ENCODE assay signal across 9 cellular contexts in the genomic region with DNA sequence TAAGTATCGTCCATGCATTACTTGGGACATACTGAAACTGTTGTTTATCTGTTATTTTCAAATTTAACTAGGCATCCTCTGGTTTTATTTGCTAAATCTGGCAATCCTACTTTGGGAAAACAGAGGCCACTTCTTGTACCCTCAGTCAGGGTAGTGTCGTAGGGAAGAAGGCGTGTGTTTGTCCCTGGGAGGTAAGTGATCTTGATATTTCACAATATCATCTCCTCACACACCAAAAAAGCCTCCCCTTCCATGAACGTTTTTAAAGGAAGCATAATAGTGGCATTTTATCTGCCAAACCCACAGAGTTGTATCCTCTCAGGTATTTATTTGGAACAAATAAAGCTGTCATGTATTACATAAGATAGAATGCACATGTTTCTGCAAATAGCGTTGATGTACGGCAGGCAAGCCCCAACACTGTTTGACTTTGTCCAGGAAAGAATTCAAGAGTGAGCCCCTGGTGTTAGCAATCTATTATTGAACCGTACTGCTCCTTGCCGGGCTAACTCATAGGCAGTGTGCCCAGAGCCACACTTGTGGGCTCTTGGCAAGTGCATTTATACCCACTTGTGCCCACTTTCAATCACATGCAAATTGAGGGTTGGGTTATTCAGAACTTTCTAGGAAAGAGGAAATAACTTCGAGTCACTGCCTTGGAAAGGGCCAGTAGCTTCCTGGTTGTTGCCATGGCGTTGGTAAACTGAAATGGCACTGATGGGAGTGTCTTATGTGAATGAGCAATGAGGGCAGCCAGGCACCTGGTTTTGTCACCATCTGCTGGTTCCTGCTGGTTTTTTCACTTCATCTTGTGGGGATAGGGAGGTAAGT.
DNase-seq lines count a peak whose midpoint lies in the region; ATAC-seq and TF ChIP-seq lines count a peak whose summit lies in the region.
"Had no signal": no experiment of that assay in that cellular context is flagged by ENCODE, and none has a peak within 500 bp of the region (broad histone marks: within the 10 kb centered on the region; RNA-seq: fewer than 3 reads in every experiment).

No MANE protein-coding gene starts in this region.

- H3K4me1 Mint-ChIP-seq in neural crest cell, result peaks cover 34% of the 10 kb centered on the region

- DNase-seq in DMS 273 (lab: John Stamatoyannopoulos, UW; ENCODE audit: unreplicated experiment) (peak; percentile 76), LNCaP clone FGC (ENCODE audit: low read depth) (peak; percentile 59), astrocyte of the hippocampus (ENCODE audit: low read depth, low spot score) (peak; percentile 49), neural crest cell (ENCODE audit: low read depth, low spot score) (no peak), tibial nerve (ENCODE audit: low spot score in 2 of 2) (no peak), NCI-H524 treated with DMSO at 0.1 percent for 48 hours (lab: John Stamatoyannopoulos, UW) (no peak)
- DNase-seq in effector memory CD4-positive, alpha-beta T cell, result no peak

- H3K27ac ChIP-seq in effector memory CD4-positive, alpha-beta T cell (ENCODE audit: insufficient read depth, low read length, poor library complexity, severe bottlenecking), result no peak overlapping the region
- H3K27ac ChIP-seq in tibial nerve, result peak overlapping the region in 1 of 4 donors; percentile 33

- peak overlapping the region; percentile 20 for H3K27ac Mint-ChIP-seq in neural crest cell (ENCODE audit: unreplicated experiment)
- H3K27ac Mint-ChIP-seq: activated naive CD8-positive, alpha-beta T cell had no signal

- H3K4me1 ChIP-seq in effector memory CD4-positive, alpha-beta T cell (ENCODE audit: control insufficient read depth, insufficient read depth, low read length, poor library complexity, severe bottlenecking), result no peaks in the 10 kb centered on the region
- peaks cover 0 to 11% (median 3%) of the 10 kb centered on the region in 4 donors for H3K4me1 ChIP-seq in tibial nerve

- no peak overlapping the region for H3K4me3 Mint-ChIP-seq in neural crest cell
- H3K4me3 Mint-ChIP-seq: activated naive CD8-positive, alpha-beta T cell had no signal

- H3K36me3 ChIP-seq in effector memory CD4-positive, alpha-beta T cell (ENCODE audit: control insufficient read depth, insufficient read depth, low read length), result no peaks in the 10 kb centered on the region
- no peaks in the 10 kb centered on the region for H3K36me3 ChIP-seq in tibial nerve

- WGBS in tibial nerve, 2 donors, result 49 to 52% methylated on average over 9 to 10 of the region's 10 CpGs

- TF ChIP-seq POLR2A in tibial nerve (IDR thresholded peaks at IDR 0.05), result no peak

- peaks cover 8% of the 10 kb centered on the region for H3K9me3 Mint-ChIP-seq in neural crest cell

- no peaks in the 10 kb centered on the region for H3K27me3 ChIP-seq in effector memory CD4-positive, alpha-beta T cell (replicated peaks; ENCODE audit: control insufficient read depth, insufficient read depth, low read length, poor library complexity, severe bottlenecking)
- H3K27me3 ChIP-seq in tibial nerve, result no peaks in the 10 kb centered on the region

- H3K4me3 ChIP-seq in LNCaP clone FGC (ENCODE audit: low read depth, low read length) (no peak overlapping the region), tibial nerve (no peak overlapping the region)
- H3K4me3 ChIP-seq in effector memory CD4-positive, alpha-beta T cell (ENCODE audit: insufficient read depth, low read depth, low read length, poor library complexity, severe bottlenecking), result no peak overlapping the region

- no peak for TF ChIP-seq EP300 in tibial nerve (IDR thresholded peaks at IDR 0.05)

- H3K9me3 ChIP-seq in effector memory CD4-positive, alpha-beta T cell (ENCODE audit: control insufficient read depth, low read length), result no peaks in the 10 kb centered on the region
- no peaks in the 10 kb centered on the region for H3K9me3 ChIP-seq in tibial nerve

- peaks cover 5% of the 10 kb centered on the region for H3K36me3 Mint-ChIP-seq in neural crest cell (ENCODE audit: low read depth)

- no peaks in the 10 kb centered on the region for H3K27me3 Mint-ChIP-seq in neural crest cell (ENCODE audit: low read depth)
- H3K27me3 Mint-ChIP-seq: activated naive CD8-positive, alpha-beta T cell had no signal

- TF ChIP-seq CTCF in LNCaP clone FGC (IDR thresholded peaks at IDR 0.05; ENCODE audit: control insufficient read depth, extremely low read depth, insufficient read depth) (peak; percentile 47), neural crest cell (conservative IDR thresholded peaks at IDR 0.05) (no peak), tibial nerve (IDR thresholded peaks at IDR 0.05) (no peak)

- peak; percentile 83 for ATAC-seq in GM21390 (IDR thresholded peaks at IDR 0.05; ENCODE audit: unreplicated experiment)

Comparison
In these comparisons a context has a peak if more than half of its experiments do, and no peak if none do; other contexts are left out.
1. DNase-seq: peak in DMS 273 (single experiment), LNCaP clone FGC (single experiment) and astrocyte of the hippocampus (single experiment); none in neural crest cell (single experiment), effector memory CD4-positive, alpha-beta T cell (0 of 3), tibial nerve (0 of 2) and NCI-H524 treated with DMSO at 0.1 percent for 48 hours (single experiment).